8 cellular contexts compared by ENCODE assay signal in the genomic region with DNA sequence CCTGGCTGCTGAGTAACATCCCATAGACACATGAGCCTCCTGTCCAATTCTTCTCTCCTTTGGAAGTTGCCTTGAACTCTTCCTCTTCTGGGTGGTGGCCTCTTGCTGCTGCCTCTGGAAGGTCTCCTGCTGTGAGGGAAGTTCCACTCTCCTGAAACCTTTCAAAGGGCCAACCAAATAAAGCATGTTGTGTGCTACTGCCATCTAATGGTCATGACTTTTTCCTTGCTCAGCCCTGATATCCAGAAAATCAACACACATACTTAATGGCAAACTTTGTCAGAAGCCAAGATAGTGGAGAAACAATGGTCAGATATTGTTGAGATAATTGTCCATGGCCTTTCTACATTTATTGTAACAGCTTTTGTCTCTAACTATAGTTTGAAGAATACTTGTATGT. TPM values are rescaled to one million over a fixed set of nuclear protein-coding genes. Genes with fewer than 3 reads are reported as not detected.
DNase-seq lines count a peak whose midpoint lies in the region; ATAC-seq and TF ChIP-seq lines count a peak whose summit lies in the region.

No MANE protein-coding gene starts in this region.

- ATAC-seq in SK-N-SH treated with all-trans-retinoic acid at 6 μM for 48 hours (peak; percentile 83), GM21717 (IDR thresholded peaks at IDR 0.05; ENCODE audit: unreplicated experiment) (no peak), GM21526 (IDR thresholded peaks at IDR 0.05; ENCODE audit: low FRiP score, unreplicated experiment) (no peak)

- CTCF ChIA-PET in BJ (lab: Yijun Ruan, JAX) = interaction anchor here (0.7 to 1.5 kb wide), 2 partner anchors 107 to 115 kb away, joined by 3 read pairs; no protein-coding TSS in a partner anchor

- POLR2A ChIA-PET in BJ (lab: Charles Lee) = no interaction called here

- H3K36me3 ChIP-seq in BJ (ENCODE audit: control insufficient read depth, insufficient read depth, low read length) (no peaks in the 10 kb centered on the region), H7 (replicated peaks; ENCODE audit: control insufficient read depth, insufficient read depth, low read length) (no peaks in the 10 kb centered on the region), kidney epithelial cell (ENCODE audit: control insufficient read depth, insufficient read depth, low read length) (no peaks in the 10 kb centered on the region)

- H3K9me3 Mint-ChIP-seq in activated T-helper 1 cell treated with anti-CD3 and anti-CD28 coated beads, Interleukin-12 subunit alpha, Interleukin-12 subunit beta, Interleukin-2, Interleukin-4 antibody, amounts not matched to agents 30 ng/mL and 10 ng/mL and 1 ng/mL, durations not matched to agents 14 hours and 24 hours and 36 hours = no peaks in the 10 kb centered on the region

- H3K36me3 Mint-ChIP-seq in activated T-helper 1 cell treated with anti-CD3 and anti-CD28 coated beads, Interleukin-12 subunit alpha, Interleukin-12 subunit beta, Interleukin-2, Interleukin-4 antibody, amounts not matched to agents 30 ng/mL and 10 ng/mL and 1 ng/mL, durations not matched to agents 14 hours and 24 hours and 36 hours (ENCODE audit: low read depth) = no peaks in the 10 kb centered on the region

- no peak overlapping the region for H3K4me3 Mint-ChIP-seq in activated T-helper 1 cell treated with anti-CD3 and anti-CD28 coated beads, Interleukin-12 subunit alpha, Interleukin-12 subunit beta, Interleukin-2, Interleukin-4 antibody, amounts not matched to agents 30 ng/mL and 10 ng/mL and 1 ng/mL, durations not matched to agents 14 hours and 24 hours and 36 hours

- no peaks in the 10 kb centered on the region for H3K4me1 Mint-ChIP-seq in activated T-helper 1 cell treated with anti-CD3 and anti-CD28 coated beads, Interleukin-12 subunit alpha, Interleukin-12 subunit beta, Interleukin-2, Interleukin-4 antibody, amounts not matched to agents 30 ng/mL and 10 ng/mL and 1 ng/mL, durations not matched to agents 14 hours and 24 hours and 36 hours (ENCODE audit: low read depth)

- no peak overlapping the region for H3K4me3 ChIP-seq in BJ (ENCODE audit: low read depth, low read length)
- no peak overlapping the region for H3K4me3 ChIP-seq in H7 (ENCODE audit: insufficient read depth, low read depth, low read length)
- H3K4me3 ChIP-seq in kidney epithelial cell (ENCODE audit: low read depth, low read length) = no peak overlapping the region

- no peaks in the 10 kb centered on the region for H3K27me3 Mint-ChIP-seq in activated T-helper 1 cell treated with anti-CD3 and anti-CD28 coated beads, Interleukin-12 subunit alpha, Interleukin-12 subunit beta, Interleukin-2, Interleukin-4 antibody, amounts not matched to agents 30 ng/mL and 10 ng/mL and 1 ng/mL, durations not matched to agents 14 hours and 24 hours and 36 hours (ENCODE audit: insufficient read depth)

- no peak overlapping the region for H3K27ac Mint-ChIP-seq in activated T-helper 1 cell treated with anti-CD3 and anti-CD28 coated beads, Interleukin-12 subunit alpha, Interleukin-12 subunit beta, Interleukin-2, Interleukin-4 antibody, amounts not matched to agents 30 ng/mL and 10 ng/mL and 1 ng/mL, durations not matched to agents 14 hours and 24 hours and 36 hours

- TF ChIP-seq CTCF in BJ (IDR thresholded peaks at IDR 0.05; ENCODE audit: insufficient read depth, low read depth, low read length) (peak; percentile 41; the same call in 1 of the 2 replicates), kidney epithelial cell (IDR thresholded peaks at IDR 0.05; ENCODE audit: insufficient read depth, low read length, poor library complexity, severe bottlenecking) (peak; percentile 21)

- DNase-seq in BJ (ENCODE audit: low read depth) (no peak), H7 (peak; percentile 7), kidney epithelial cell (ENCODE audit: low read depth) (no peak)
- DNase-seq in stimulated activated CD4-positive, alpha-beta T cell treated with anti-CD3 and anti-CD28 coated beads, Interleukin-4, amount 100 ng/mL, for 1 hour = no peak
- no peak for DNase-seq in activated T-helper 1 cell treated with anti-CD3 and anti-CD28 coated beads, Interleukin-12 subunit alpha, Interleukin-12 subunit beta, Interleukin-2, Interleukin-4 antibody, amounts not matched to agents 30 ng/mL and 10 ng/mL and 1 ng/mL, durations not matched to agents 14 hours and 24 hours and 36 hours (ENCODE audit: low spot score)

- intact Hi-C loops in activated T-helper 1 cell treated with anti-CD3 and anti-CD28 coated beads, Interleukin-12 subunit alpha, Interleukin-12 subunit beta, Interleukin-2, Interleukin-4 antibody, amounts not matched to agents 30 ng/mL and 10 ng/mL and 1 ng/mL, durations not matched to agents 14 hours and 24 hours and 36 hours (cut with micrococcal nuclease) = no loop called here

- H3K27me3 ChIP-seq in BJ (ENCODE audit: control insufficient read depth, insufficient read depth, low read length) (no peaks in the 10 kb centered on the region), H7 (ENCODE audit: control insufficient read depth, insufficient read depth, low read length) (no peaks in the 10 kb centered on the region), kidney epithelial cell (ENCODE audit: control insufficient read depth, insufficient read depth, low read length) (no peaks in the 10 kb centered on the region)

TF ChIP-seq in SK-N-SH treated with all-trans-retinoic acid at 6 μM for 48 hours, 23 proteins besides CTCF, POLR2A, EP300 and RAD21:
- TF ChIP-seq ZC3H10 (CRISPR knock-in tag; IDR thresholded peaks at IDR 0.05) (no peak), PPARA (CRISPR knock-in tag; IDR thresholded peaks at IDR 0.05; ENCODE audit: borderline replicate concordance) (no peak), SNAI2 (CRISPR knock-in tag; IDR thresholded peaks at IDR 0.05) (no peak), ISL1 (CRISPR knock-in tag; IDR thresholded peaks at IDR 0.05) (no peak), OSR1 (CRISPR knock-in tag; IDR thresholded peaks at IDR 0.05) (no peak)
- TF ChIP-seq, protein P1, sequence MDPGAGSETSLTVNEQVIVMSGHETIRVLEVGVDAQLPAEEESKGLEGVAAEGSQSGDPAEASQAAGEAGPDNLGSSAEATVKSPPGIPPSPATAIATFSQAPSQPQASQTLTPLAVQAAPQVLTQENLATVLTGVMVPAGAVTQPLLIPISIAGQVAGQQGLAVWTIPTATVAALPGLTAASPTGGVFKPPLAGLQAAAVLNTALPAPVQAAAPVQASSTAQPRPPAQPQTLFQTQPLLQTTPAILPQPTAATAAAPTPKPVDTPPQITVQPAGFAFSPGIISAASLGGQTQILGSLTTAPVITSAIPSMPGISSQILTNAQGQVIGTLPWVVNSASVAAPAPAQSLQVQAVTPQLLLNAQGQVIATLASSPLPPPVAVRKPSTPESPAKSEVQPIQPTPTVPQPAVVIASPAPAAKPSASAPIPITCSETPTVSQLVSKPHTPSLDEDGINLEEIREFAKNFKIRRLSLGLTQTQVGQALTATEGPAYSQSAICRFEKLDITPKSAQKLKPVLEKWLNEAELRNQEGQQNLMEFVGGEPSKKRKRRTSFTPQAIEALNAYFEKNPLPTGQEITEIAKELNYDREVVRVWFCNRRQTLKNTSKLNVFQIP (CRISPR knock-in tag; IDR thresholded peaks at IDR 0.05; ENCODE audit: borderline replicate concordance, low read depth) = no peak
- TF ChIP-seq, protein P2, sequence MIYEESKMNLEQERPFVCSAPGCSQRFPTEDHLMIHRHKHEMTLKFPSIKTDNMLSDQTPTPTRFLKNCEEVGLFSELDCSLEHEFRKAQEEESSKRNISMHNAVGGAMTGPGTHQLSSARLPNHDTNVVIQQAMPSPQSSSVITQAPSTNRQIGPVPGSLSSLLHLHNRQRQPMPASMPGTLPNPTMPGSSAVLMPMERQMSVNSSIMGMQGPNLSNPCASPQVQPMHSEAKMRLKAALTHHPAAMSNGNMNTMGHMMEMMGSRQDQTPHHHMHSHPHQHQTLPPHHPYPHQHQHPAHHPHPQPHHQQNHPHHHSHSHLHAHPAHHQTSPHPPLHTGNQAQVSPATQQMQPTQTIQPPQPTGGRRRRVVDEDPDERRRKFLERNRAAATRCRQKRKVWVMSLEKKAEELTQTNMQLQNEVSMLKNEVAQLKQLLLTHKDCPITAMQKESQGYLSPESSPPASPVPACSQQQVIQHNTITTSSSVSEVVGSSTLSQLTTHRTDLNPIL (CRISPR knock-in tag; IDR thresholded peaks at IDR 0.05; ENCODE audit: low read depth) = no peak
- TF ChIP-seq, protein P3, sequence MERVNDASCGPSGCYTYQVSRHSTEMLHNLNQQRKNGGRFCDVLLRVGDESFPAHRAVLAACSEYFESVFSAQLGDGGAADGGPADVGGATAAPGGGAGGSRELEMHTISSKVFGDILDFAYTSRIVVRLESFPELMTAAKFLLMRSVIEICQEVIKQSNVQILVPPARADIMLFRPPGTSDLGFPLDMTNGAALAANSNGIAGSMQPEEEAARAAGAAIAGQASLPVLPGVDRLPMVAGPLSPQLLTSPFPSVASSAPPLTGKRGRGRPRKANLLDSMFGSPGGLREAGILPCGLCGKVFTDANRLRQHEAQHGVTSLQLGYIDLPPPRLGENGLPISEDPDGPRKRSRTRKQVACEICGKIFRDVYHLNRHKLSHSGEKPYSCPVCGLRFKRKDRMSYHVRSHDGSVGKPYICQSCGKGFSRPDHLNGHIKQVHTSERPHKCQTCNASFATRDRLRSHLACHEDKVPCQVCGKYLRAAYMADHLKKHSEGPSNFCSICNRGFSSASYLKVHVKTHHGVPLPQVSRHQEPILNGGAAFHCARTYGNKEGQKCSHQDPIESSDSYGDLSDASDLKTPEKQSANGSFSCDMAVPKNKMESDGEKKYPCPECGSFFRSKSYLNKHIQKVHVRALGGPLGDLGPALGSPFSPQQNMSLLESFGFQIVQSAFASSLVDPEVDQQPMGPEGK (CRISPR knock-in tag; IDR thresholded peaks at IDR 0.05; ENCODE audit: borderline replicate concordance) = no peak
TF ChIP-seq in SK-N-SH treated with all-trans-retinoic acid at 6 μM for 48 hours: peak in this region for 0.

RNA-seq across cellular contexts. Expression of a gene that starts 19.1 kb away (rescaled TPM):
- 1.5 and 1.6 TPM in 2 replicates for polyA plus RNA-seq in BJ (2011; rRNA removed)
- polyA minus RNA-seq in BJ (2011; rRNA and poly(A)+ RNA removed) = 4.6 and 4.7 TPM in 2 replicates
- total RNA-seq in H7 (2014; rRNA removed; shearing (Covaris generic)) = 3.4 and 4.4 TPM in 2 replicates
- total RNA-seq in kidney epithelial cell = 4.7 and 6.5 TPM in 2 replicates
- total RNA-seq in activated T-helper 1 cell treated with anti-CD3 and anti-CD28 coated beads, Interleukin-12 subunit alpha, Interleukin-12 subunit beta, Interleukin-2, Interleukin-4 antibody, amounts not matched to agents 30 ng/mL and 10 ng/mL and 1 ng/mL, durations not matched to agents 14 hours and 24 hours and 36 hours = 3.6 and 3.7 TPM in 2 replicates
